Comparison of ENCODE assay signal across 28 cellular contexts in the genomic region with DNA sequence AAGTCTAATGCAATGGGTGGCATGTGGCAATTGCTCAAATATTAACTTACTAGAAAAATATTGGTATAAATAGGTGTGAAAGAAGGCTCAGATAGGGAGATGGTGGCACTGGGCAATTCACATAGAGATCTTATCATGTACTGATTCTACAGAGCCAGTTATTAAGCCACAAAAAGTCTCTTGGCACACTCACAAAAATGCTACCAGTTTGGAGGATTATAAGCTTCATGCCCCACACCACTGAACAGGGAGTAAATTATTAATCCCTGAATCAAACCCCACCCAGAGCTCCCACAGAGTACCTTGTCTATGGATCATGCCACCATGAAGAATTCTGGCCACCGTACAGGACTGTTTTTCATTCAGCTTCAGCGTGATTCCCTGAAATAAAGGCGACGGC. TPM values are rescaled to one million over a fixed set of nuclear protein-coding genes. Genes with fewer than 3 reads are reported as not detected.
"Had no signal": no experiment of that assay in that cellular context is flagged by ENCODE, and none has a peak within 500 bp of the region (broad histone marks: within the 10 kb centered on the region; RNA-seq: fewer than 3 reads in every experiment).

No MANE protein-coding gene starts in this region.

- H3K36me3 ChIP-seq: left ventricle myocardium inferior, right atrium auricular region, suprapubic skin, thyroid gland had no signal

- H3K9me3 ChIP-seq: heart right ventricle, left ventricle myocardium inferior, neutrophil, right atrium auricular region, suprapubic skin, thyroid gland had no signal

- H3K27ac Mint-ChIP-seq: naive thymus-derived CD8-positive, alpha-beta T cell; type B pancreatic cell had no signal

- ATAC-seq: heart right ventricle; naive thymus-derived CD8-positive, alpha-beta T cell had no signal

- H3K4me3 ChIP-seq: dorsolateral prefrontal cortex, heart right ventricle, left ventricle myocardium inferior, lung, right atrium auricular region, smooth muscle cell, suprapubic skin, thyroid gland had no signal

- FAIRE-seq: frontal cortex, islet of Langerhans, urothelium cell line had no signal

- H3K36me3 Mint-ChIP-seq: type B pancreatic cell had no signal

- H3K4me3 Mint-ChIP-seq: naive thymus-derived CD8-positive, alpha-beta T cell; type B pancreatic cell had no signal

- H3K4me1 ChIP-seq: left ventricle myocardium inferior, right atrium auricular region, suprapubic skin, thyroid gland had no signal

- H3K27me3 ChIP-seq: heart right ventricle, neutrophil, right atrium auricular region, suprapubic skin, thyroid gland had no signal

- H3K9me3 Mint-ChIP-seq: naive thymus-derived CD8-positive, alpha-beta T cell; type B pancreatic cell had no signal

- DNase-seq: cortex of kidney; dorsolateral prefrontal cortex; effector CD8-positive, alpha-beta T cell; heart right ventricle; hypothalamus; left ventricle myocardium inferior; naive thymus-derived CD8-positive, alpha-beta T cell; posterior cingulate gyrus; stimulated activated CD4-positive, alpha-beta T cell treated with anti-CD3 and anti-CD28 coated beads, Interleukin-2, amount 100 ng/mL, for 48 hours; stimulated activated naive CD4-positive, alpha-beta T cell treated with Interleukin-2 at 50 U/mL for 16 hours; thyroid gland had no signal

- H3K27me3 Mint-ChIP-seq: naive thymus-derived CD8-positive, alpha-beta T cell; type B pancreatic cell had no signal

- H3K27ac ChIP-seq: dorsolateral prefrontal cortex, heart right ventricle, left ventricle myocardium inferior, neutrophil, right atrium auricular region, suprapubic skin, thyroid gland had no signal

RNA-seq across cellular contexts. Expression of a gene that starts 40.6 kb away (rescaled TPM):
- polyA plus RNA-seq: neural cell had no signal

RNA-seq across cellular contexts. Expression of a gene that starts 43.0 kb away (rescaled TPM):
- total RNA-seq: fibroblast of lung; frontal cortex; glomerular endothelial cell; left ventricle myocardium inferior; mesenteric fat pad; mononuclear cell; naive thymus-derived CD8-positive, alpha-beta T cell; osteoblast; pulmonary artery endothelial cell; right atrium auricular region; smooth muscle cell; suprapubic skin; thyroid gland had no signal
- polyA plus RNA-seq: esophagus; fibroblast of lung; heart right ventricle; lung; naive thymus-derived CD8-positive, alpha-beta T cell; neural cell; smooth muscle cell had no signal
